Comparison of ENCODE assay signal across 16 cellular contexts in the genomic region with DNA sequence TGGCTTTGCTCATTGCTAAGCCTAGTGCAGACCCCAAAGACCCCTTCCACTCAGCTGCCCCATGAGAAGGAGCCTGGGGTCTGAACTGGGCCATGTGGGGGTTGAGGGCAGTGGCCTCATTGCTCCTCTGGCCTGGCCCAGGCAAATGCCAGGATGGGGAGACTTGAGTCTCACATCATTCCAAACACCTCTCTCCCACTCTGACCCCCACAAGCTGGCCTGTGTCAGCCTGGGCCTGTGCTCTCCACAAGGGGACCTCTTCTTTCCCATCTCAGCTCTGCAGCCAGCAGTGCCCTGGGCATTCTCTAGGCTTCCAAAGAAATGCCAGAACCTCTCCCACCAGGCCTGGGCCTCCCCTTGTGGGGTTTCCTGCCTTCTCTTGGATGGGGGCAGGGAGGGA. TPM values are rescaled to one million over a fixed set of nuclear protein-coding genes. Genes with fewer than 3 reads are reported as not detected.
A peak's percentile ranks its signal among the peaks of the same experiment; 100 is the strongest.
DNase-seq lines count a peak whose midpoint lies in the region; ATAC-seq and TF ChIP-seq lines count a peak whose summit lies in the region.
"Had no signal": no experiment of that assay in that cellular context is flagged by ENCODE, and none has a peak within 500 bp of the region (broad histone marks: within the 10 kb centered on the region; RNA-seq: fewer than 3 reads in every experiment).

No MANE protein-coding gene starts in this region.

- no peaks in the 10 kb centered on the region for H3K36me3 Mint-ChIP-seq in T-helper 2 cell treated with Interferon-gamma antibody and Interleukin-4, amounts not matched to agents 5 μg/mL and 100 μg/mL, for 36 hours (ENCODE audit: low read depth)
- H3K36me3 Mint-ChIP-seq: CD14-positive monocyte; CD4-positive, alpha-beta memory T cell had no signal

- no peaks in the 10 kb centered on the region for H3K4me1 ChIP-seq in spleen
- H3K4me1 ChIP-seq: A549 had no signal

- H3K9me3 Mint-ChIP-seq in T-helper 2 cell treated with Interferon-gamma antibody and Interleukin-4, amounts not matched to agents 5 μg/mL and 100 μg/mL, for 36 hours, result no peaks in the 10 kb centered on the region
- H3K9me3 Mint-ChIP-seq: CD14-positive monocyte; CD4-positive, alpha-beta memory T cell; H9 had no signal

- H3K9me3 ChIP-seq in spleen, result no peaks in the 10 kb centered on the region
- H3K9me3 ChIP-seq: A549, BLaER1 had no signal

- H3K4me1 Mint-ChIP-seq in T-helper 2 cell treated with Interferon-gamma antibody and Interleukin-4, amounts not matched to agents 5 μg/mL and 100 μg/mL, for 36 hours (ENCODE audit: low read depth), result peaks cover 10% of the 10 kb centered on the region
- H3K4me1 Mint-ChIP-seq: CD14-positive monocyte had no signal

- intact Hi-C loops in cardiac septum (cut with DNase I), result no loop called here
- intact Hi-C loops in Right ventricle myocardium inferior (cut with DNase I), result no loop called here
- intact Hi-C loops in spleen (cut with DNase I; ENCODE audit: low total_unique reads), result no loop called here

- TF ChIP-seq POLR2A in spleen (IDR thresholded peaks at IDR 0.05), result no peak

- ATAC-seq in Right ventricle myocardium inferior, result no peak
- ATAC-seq in GM21515 (IDR thresholded peaks at IDR 0.05; ENCODE audit: unreplicated experiment), result no peak
- ATAC-seq: A549 had no signal

- peaks cover 11% of the 10 kb centered on the region for H3K27me3 Mint-ChIP-seq in T-helper 2 cell treated with Interferon-gamma antibody and Interleukin-4, amounts not matched to agents 5 μg/mL and 100 μg/mL, for 36 hours (ENCODE audit: low read depth)

- TF ChIP-seq CTCF in spleen (IDR thresholded peaks at IDR 0.05 in 8 of 11, conservative IDR thresholded peaks at IDR 0.05 in 3 of 11), result no peak

- DNase-seq in cardiac septum (ENCODE audit: low spot score) (peak; percentile 44), Right ventricle myocardium inferior (ENCODE audit: missing footprints) (no peak), mesenteric fat pad (ENCODE audit: low spot score) (peak; percentile 71), spleen (peak; percentile 57), 8988T (no peak)
- DNase-seq in T-helper 2 cell treated with Interferon-gamma antibody and Interleukin-4, amounts not matched to agents 5 μg/mL and 100 μg/mL, for 36 hours (ENCODE audit: low spot score), result no peak
- DNase-seq: CD4-positive, alpha-beta memory T cell; DMS79 treated with DMSO at 0.1 percent for 48 hours; GF-D8; H9; IMR-90 had no signal

- no peak overlapping the region for H3K27ac ChIP-seq in spleen
- H3K27ac ChIP-seq: A549, BLaER1 had no signal

- H3K27ac Mint-ChIP-seq in T-helper 2 cell treated with Interferon-gamma antibody and Interleukin-4, amounts not matched to agents 5 μg/mL and 100 μg/mL, for 36 hours, result no peak overlapping the region
- H3K27ac Mint-ChIP-seq: CD14-positive monocyte; CD4-positive, alpha-beta memory T cell; H9 had no signal

- no peak overlapping the region for H3K4me3 Mint-ChIP-seq in T-helper 2 cell treated with Interferon-gamma antibody and Interleukin-4, amounts not matched to agents 5 μg/mL and 100 μg/mL, for 36 hours
- H3K4me3 Mint-ChIP-seq: CD14-positive monocyte; CD4-positive, alpha-beta memory T cell; H9 had no signal

- no peak overlapping the region for H3K4me3 ChIP-seq in spleen
- H3K4me3 ChIP-seq: A549, BLaER1 had no signal

- peaks cover 0 to 51% (median 7%) of the 10 kb centered on the region in 7 donors for H3K27me3 ChIP-seq in spleen (replicated peaks in 1 of 7)
- H3K27me3 ChIP-seq: BLaER1 had no signal

- H3K36me3 ChIP-seq in spleen, result no peaks in the 10 kb centered on the region
- H3K36me3 ChIP-seq: BLaER1 had no signal

RNA-seq across cellular contexts. Expression of a gene that starts 45.8 kb away (rescaled TPM):
- total RNA-seq in cardiac septum (not detected), Right ventricle myocardium inferior (0.08 TPM), mesenteric fat pad (0.26 TPM), spleen (1 to 10 TPM in 1 of 7 donors, under 1 TPM in 6; 0.19 to 1.6 (median 0.34) TPM)
- polyA plus RNA-seq in spleen, result under 1 TPM; 0.06 to 0.17 (median 0.16) TPM
- total RNA-seq: H1, IMR-90 had no signal
- polyA plus RNA-seq: CD14-positive monocyte had no signal

Comparison
In these comparisons a context has a peak if more than half of its experiments do, and no peak if none do; other contexts are left out.
1. DNase-seq: peak in cardiac septum (single experiment), mesenteric fat pad (single experiment) and spleen (single experiment); none in Right ventricle myocardium inferior (single experiment), T-helper 2 cell treated with Interferon-gamma antibody and Interleukin-4, amounts not matched to agents 5 μg/mL and 100 μg/mL, for 36 hours (single experiment) and 8988T (single experiment).